ENCODE assay signal across 23 cellular contexts in genomic region chr2:180647651-180648050, GRCh38.
"Had no signal": no experiment of that assay in that cellular context is flagged by ENCODE, and none has a peak within 500 bp of the region (broad histone marks: within the 10 kb centered on the region; RNA-seq: fewer than 3 reads in every experiment).

No MANE protein-coding gene starts in this region.

- H3K36me3 ChIP-seq: stomach had no signal

- DNase-seq: activated CD4-positive, alpha-beta T cell treated with anti-CD3 and anti-CD28 coated beads, Interleukin-2, amount 10 ng/mL, durations not matched to agents 24 days and 14 days; activated CD8-positive, alpha-beta T cell treated with anti-CD3 and anti-CD28 coated beads for 36 hours; activated naive CD4-positive, alpha-beta T cell; activated naive CD8-positive, alpha-beta T cell treated with anti-CD3 and anti-CD28 coated beads for 36 hours; activated T-cell treated with anti-CD3 and anti-CD28 coated beads, Interleukin-2, amount 50 U/mL, for 1 hour; amygdala; central memory CD4-positive, alpha-beta T cell; cortex of kidney; effector CD4-positive, alpha-beta T cell; islet precursor cell; mesenchymal stem cell; natural killer cell; nucleus accumbens; stimulated activated CD4-positive, alpha-beta T cell treated with anti-CD3 and anti-CD28 coated beads, Interleukin-15, amount 100 ng/mL, for 24 hours; stimulated activated CD4-positive, alpha-beta T cell treated with anti-CD3 and anti-CD28 coated beads, Interleukin-2, amount 100 ng/mL, for 48 hours; stomach; T-helper 1 cell; T-helper 9 cell had no signal

- H3K9me3 ChIP-seq: stomach had no signal

- H3K4me1 ChIP-seq: stomach had no signal

- ATAC-seq: activated CD8-positive, alpha-beta T cell treated with anti-CD3 and anti-CD28 coated beads for 36 hours; activated T-helper 17 cell treated with anti-CD3 and anti-CD28 coated beads, Interleukin-2, amount 50 U/mL, for 72 hours; left lobe of liver; natural killer cell; SK-N-SH treated with all-trans-retinoic acid at 6 μM for 48 hours had no signal

- H3K4me3 ChIP-seq: hepatocyte, skin epidermis, stomach had no signal

- H3K27me3 ChIP-seq: hepatocyte, stomach had no signal

- H3K27ac ChIP-seq: hepatocyte, skin epidermis, stomach had no signal
